8 cellular contexts compared by ENCODE assay signal in genomic region chr7:100538348-100538653, GRCh38. TPM values are rescaled to one million over a fixed set of nuclear protein-coding genes. Genes with fewer than 3 reads are reported as not detected.
A peak's percentile ranks its signal among the peaks of the same experiment; 100 is the strongest.
DNase-seq lines count a peak whose midpoint lies in the region; ATAC-seq, FAIRE-seq and TF ChIP-seq lines count a peak whose summit lies in the region.

No MANE protein-coding gene starts in this region.

- no peak overlapping the region for H3K27ac ChIP-seq in caudate nucleus (ENCODE audit: low read depth, low read length)

- no peak for FAIRE-seq in GM19239 (lab: Jason Lieb, UNC)

- DNase-seq in GM12865 (ENCODE audit: low read depth) (no peak), epithelial cell of proximal tubule (ENCODE audit: low read depth) (no peak), retinal pigment epithelial cell (ENCODE audit: low read depth) (no peak), NCI-H187 treated with DMSO at 0.1 percent for 48 hours (lab: John Stamatoyannopoulos, UW) (no peak), caudate nucleus (lab: John Stamatoyannopoulos, UW) (no peak), GM19239 (ENCODE audit: insufficient read length, low spot score) (no peak)

- H3K4me3 ChIP-seq in GM12865 (ENCODE audit: low read depth, low read length) (peak overlapping the region; percentile 87), epithelial cell of proximal tubule (ENCODE audit: low read depth, low read length) (peak overlapping the region; percentile 43), retinal pigment epithelial cell (ENCODE audit: low read length) (peak overlapping the region; percentile 55)

- ATAC-seq in HG02938 (IDR thresholded peaks at IDR 0.05; ENCODE audit: unreplicated experiment) = no peak

- no peak for TF ChIP-seq CTCF in GM12865 (IDR thresholded peaks at IDR 0.05; ENCODE audit: insufficient read depth, low read depth, low read length, missing control alignments)
- no peak for TF ChIP-seq CTCF in epithelial cell of proximal tubule (conservative IDR thresholded peaks at IDR 0.05; ENCODE audit: low read depth, low read length)
- no peak for TF ChIP-seq CTCF in retinal pigment epithelial cell (conservative IDR thresholded peaks at IDR 0.05; ENCODE audit: low read depth, low read length)

TF ChIP-seq in PFSK-1, 5 proteins besides CTCF, POLR2A, EP300 and RAD21:
- TF ChIP-seq POLR2AphosphoS5 (IDR thresholded peaks at IDR 0.05; ENCODE audit: low read depth, low read length) = peak; percentile 32; the same call in 1 of the 2 replicates
- no peak for TF ChIP-seq REST (IDR thresholded peaks at IDR 0.05; ENCODE audit: insufficient read depth in 1 of 2, low read depth in 2 of 2, low read length in 2 of 2)

RNA-seq across cellular contexts. Expression of gene AGFG2, which starts 0.7 kb away (rescaled TPM):
- polyA plus RNA-seq in PFSK-1 (2012; ENCODE audit: insufficient read length, low read depth) = 29.7 TPM
- total RNA-seq in epithelial cell of proximal tubule = 10.9 and 17.4 TPM in 2 replicates

RNA-seq across cellular contexts. Expression of gene SAP25, which starts 35.4 kb away (rescaled TPM):
- 3.0 TPM for polyA plus RNA-seq in PFSK-1 (2012; ENCODE audit: insufficient read length, low read depth)
- total RNA-seq in epithelial cell of proximal tubule = 1.7 TPM in 1 of 2 replicates, not detected in the other

RNA-seq across cellular contexts. Expression of gene LRCH4, which starts 47.6 kb away (rescaled TPM):
- 58.0 TPM for polyA plus RNA-seq in PFSK-1 (2012; ENCODE audit: insufficient read length, low read depth)
- total RNA-seq in epithelial cell of proximal tubule = 36.8 and 62.0 TPM in 2 replicates

RNA-seq across cellular contexts. Expression of gene FBXO24, which starts 47.8 kb away (rescaled TPM):
- 0.98 TPM for polyA plus RNA-seq in PFSK-1 (2012; ENCODE audit: insufficient read length, low read depth)
- 0.80 and 1.0 TPM in 2 replicates for total RNA-seq in epithelial cell of proximal tubule

RNA-seq across cellular contexts. Expression of gene NYAP1, which starts 54.6 kb away (rescaled TPM):
- 31.4 TPM for polyA plus RNA-seq in PFSK-1 (2012; ENCODE audit: insufficient read length, low read depth)
- total RNA-seq in epithelial cell of proximal tubule = 0.72 and 1.2 TPM in 2 replicates
